ENCODE assay signal across 12 cellular contexts in genomic region chr2:25290811-25291510, GRCh38. TPM values are rescaled to one million over a fixed set of nuclear protein-coding genes. Genes with fewer than 3 reads are reported as not detected.
DNase-seq lines count a peak whose midpoint lies in the region; ATAC-seq and TF ChIP-seq lines count a peak whose summit lies in the region.
"Had no signal": no experiment of that assay in that cellular context is flagged by ENCODE, and none has a peak within 500 bp of the region (broad histone marks: within the 10 kb centered on the region; RNA-seq: fewer than 3 reads in every experiment).

No MANE protein-coding gene starts in this region.

- TF ChIP-seq POLR2A in stomach (IDR thresholded peaks at IDR 0.05), result no peak

- no peak for ATAC-seq in GM19324 (IDR thresholded peaks at IDR 0.05; ENCODE audit: low FRiP score, unreplicated experiment)
- ATAC-seq: natural killer cell treated with Interleukin-12 subunit alpha and Interleukin-12 subunit beta and Interleukin-15 and Interleukin-18, amount 100 ng/mL, for 72 hours; stimulated activated naive B cell treated with anti-CD40 and anti-IgM and Interleukin-4, amounts not matched to agents 10 μg/mL and 1 μg/mL and 100 μg/mL, for 72 hours had no signal

- H3K27me3 ChIP-seq in stomach, result no peaks in the 10 kb centered on the region

- no peak for TF ChIP-seq EP300 in stomach (IDR thresholded peaks at IDR 0.05)

- no peaks in the 10 kb centered on the region for H3K9me3 ChIP-seq in stomach

- DNase-seq in NCI-H510A treated with DMSO at 0.1 percent for 48 hours (lab: John Stamatoyannopoulos, UW) (peak; percentile 66), NCI-H510A (lab: John Stamatoyannopoulos, UW) (no peak), SHP77 (lab: John Stamatoyannopoulos, UW) (peak; percentile 66 to 84), fibroblast of pulmonary artery (ENCODE audit: low read depth) (peak; percentile 41), stomach (no peak), NCI-H446 (lab: John Stamatoyannopoulos, UW) (no peak), GOT3 (lab: John Stamatoyannopoulos, UW) (no peak)
- DNase-seq: stimulated activated naive B cell treated with anti-CD40 and anti-IgM and Interleukin-4, amounts not matched to agents 10 μg/mL and 1 μg/mL and 100 μg/mL, for 72 hours; T-helper 9 cell had no signal

- H3K4me1 ChIP-seq in stomach, result peaks cover 27 to 57% (median 38%) of the 10 kb centered on the region in 4 donors

- intact Hi-C loops in stomach (cut with DNase I; ENCODE audit: low total_unique reads), result no loop called here

- TF ChIP-seq CTCF in fibroblast of pulmonary artery (IDR thresholded peaks at IDR 0.05; ENCODE audit: low read length, missing control alignments) (no peak), stomach (IDR thresholded peaks at IDR 0.05) (no peak)

- H3K4me3 ChIP-seq in fibroblast of pulmonary artery (replicated peaks; ENCODE audit: low read depth, low read length) (no peak overlapping the region), stomach (no peak overlapping the region)

- 32 to 74% (median 65%) methylated on average over 9 to 20 of the region's 20 CpGs for WGBS in stomach, 5 donors

- peak overlapping the region in 3 of 5 donors; percentile 20 to 34 (median 26) for H3K27ac ChIP-seq in stomach
- H3K27ac ChIP-seq: HL-60 had no signal

- H3K36me3 ChIP-seq in stomach, result peaks cover 0 to 5% (median 0%) of the 10 kb centered on the region in 4 donors

RNA-seq across cellular contexts. Expression of gene DNMT3A, which starts 50.8 kb away (rescaled TPM):
- total RNA-seq in stomach, result 10 to 100 TPM in 4 of 5 donors, 1 to 10 TPM in 1; 6.4 to 47.4 (median 21.9) TPM
- polyA plus RNA-seq in stomach, result 10 to 100 TPM in 1 of 3 donors, 1 to 10 TPM in 2; 3.4 to 10.1 (median 5.1) TPM

Comparison
In these comparisons a context has a peak if more than half of its experiments do, and no peak if none do; other contexts are left out.
1. DNase-seq: peak in NCI-H510A treated with DMSO at 0.1 percent for 48 hours (single experiment), SHP77 (2 of 2) and fibroblast of pulmonary artery (single experiment); none in NCI-H510A (single experiment), stomach (single experiment), NCI-H446 (0 of 2) and GOT3 (single experiment).